ENCODE assay signal across 10 cellular contexts in genomic region chr4:168408620-168409019, GRCh38.
DNase-seq lines count a peak whose midpoint lies in the region; ATAC-seq, FAIRE-seq and TF ChIP-seq lines count a peak whose summit lies in the region.
"Had no signal": no experiment of that assay in that cellular context is flagged by ENCODE, and none has a peak within 500 bp of the region (broad histone marks: within the 10 kb centered on the region; RNA-seq: fewer than 3 reads in every experiment).

No MANE protein-coding gene starts in this region.

- H3K9ac ChIP-seq in kidney (ENCODE audit: low read length in 2 of 2) = no peak overlapping the region

- peaks cover 47% of the 10 kb centered on the region for H3K36me3 Mint-ChIP-seq in effector memory CD8-positive, alpha-beta T cell (ENCODE audit: insufficient read depth)

- peak; percentile 88 to 96 (median 94) for ATAC-seq in psoas muscle
- ATAC-seq in effector memory CD8-positive, alpha-beta T cell (replicated peaks) = no peak
- no peak for ATAC-seq in HG02885 (IDR thresholded peaks at IDR 0.05; ENCODE audit: poor library complexity, unreplicated experiment)

- intact Hi-C loops in psoas muscle (cut with DNase I) = loop anchor here in 1 of 2 donors (5.0 to 10.0 kb wide), 3 partner anchors 114 to 224 kb away; no protein-coding TSS in a partner anchor
- intact Hi-C loops in kidney (cut with DNase I) = no loop called here

- no peak for FAIRE-seq in small intestine (lab: Jason Lieb, UNC)
- FAIRE-seq in kidney (lab: Jason Lieb, UNC) = no peak
- FAIRE-seq: GM18507 had no signal

- peak overlapping the region in 1 of 2 donors; percentile 2 for H3K27ac Mint-ChIP-seq in effector memory CD8-positive, alpha-beta T cell

- no peak overlapping the region for H3K4me3 ChIP-seq in psoas muscle
- H3K4me3 ChIP-seq in small intestine (ENCODE audit: low read depth in 1 of 2, low read length in 2 of 2) = no peak overlapping the region
- H3K4me3 ChIP-seq in kidney (ENCODE audit: low read length in 2 of 2) = peak overlapping the region in 1 of 2 donors; percentile 18
- H3K4me3 ChIP-seq: PC-9 had no signal

- TF ChIP-seq CTCF in psoas muscle (IDR thresholded peaks at IDR 0.05) (no peak), kidney (IDR thresholded peaks at IDR 0.05; ENCODE audit: borderline replicate concordance, extremely low read depth, insufficient read depth) (no peak)

- H3K27ac ChIP-seq in psoas muscle (peak overlapping the region; percentile 69), small intestine (ENCODE audit: low read depth in 1 of 2, low read length in 1 of 2) (no peak overlapping the region), kidney (ENCODE audit: low read depth in 2 of 2, low read length in 2 of 2) (peak overlapping the region in 1 of 2 donors; percentile 59)
- H3K27ac ChIP-seq: PC-9 had no signal

- DNase-seq in DMS53 treated with DMSO at 0.1 percent for 48 hours (lab: John Stamatoyannopoulos, UW; ENCODE audit: unreplicated experiment) (peak; percentile 66), NCI-H510A (lab: John Stamatoyannopoulos, UW) (peak; percentile 51), fibroblast of gingiva (ENCODE audit: low read depth) (peak; percentile 89), psoas muscle (peak; percentile 38 to 62), small intestine (no peak), kidney (no peak)
- no peak for DNase-seq in effector memory CD8-positive, alpha-beta T cell

- H3K9me3 ChIP-seq in psoas muscle = no peaks in the 10 kb centered on the region
- H3K9me3 ChIP-seq in small intestine (ENCODE audit: control insufficient read depth, low read depth) = no peaks in the 10 kb centered on the region
- H3K9me3 ChIP-seq in kidney (ENCODE audit: control insufficient read depth in 1 of 2, low read length in 2 of 2) = no peaks in the 10 kb centered on the region

- H3K27me3 Mint-ChIP-seq in effector memory CD8-positive, alpha-beta T cell = no peaks in the 10 kb centered on the region

- H3K9me3 Mint-ChIP-seq in effector memory CD8-positive, alpha-beta T cell = no peaks in the 10 kb centered on the region

- peaks cover 38% of the 10 kb centered on the region for H3K4me1 ChIP-seq in psoas muscle
- no peaks in the 10 kb centered on the region for H3K4me1 ChIP-seq in small intestine (ENCODE audit: control insufficient read depth in 2 of 2, insufficient read depth in 1 of 2, low read depth in 1 of 2, low read length in 1 of 2)
- H3K4me1 ChIP-seq in kidney (ENCODE audit: control insufficient read depth in 1 of 2, insufficient read depth in 1 of 2, low read depth in 1 of 2, low read length in 2 of 2) = peaks cover 0 to 3% of the 10 kb centered on the region in 2 donors

- H3K4me1 Mint-ChIP-seq in effector memory CD8-positive, alpha-beta T cell (ENCODE audit: low read depth in 2 of 2) = no peaks in the 10 kb centered on the region

- H3K27me3 ChIP-seq in psoas muscle (ENCODE audit: insufficient read depth in 3 of 3, low read length in 2 of 3) = no peaks in the 10 kb centered on the region
- no peaks in the 10 kb centered on the region for H3K27me3 ChIP-seq in small intestine (ENCODE audit: control insufficient read depth in 2 of 2, insufficient read depth in 2 of 2, low read length in 2 of 2)

- peaks cover 0 to 14% of the 10 kb centered on the region in 2 donors for H3K36me3 ChIP-seq in psoas muscle (ENCODE audit: insufficient read depth in 1 of 2, low read depth in 1 of 2)
- peaks cover 2 to 16% of the 10 kb centered on the region in 2 donors for H3K36me3 ChIP-seq in small intestine (ENCODE audit: control insufficient read depth in 2 of 2, insufficient read depth in 2 of 2, low read length in 2 of 2)
- H3K36me3 ChIP-seq in kidney (ENCODE audit: control insufficient read depth in 1 of 2, insufficient read depth in 2 of 2, low read length in 2 of 2) = no peaks in the 10 kb centered on the region

- H3K4me3 Mint-ChIP-seq in effector memory CD8-positive, alpha-beta T cell = no peak overlapping the region

- WGBS in psoas muscle, 3 donors = 6 to 8% (median 7%) methylated on average over 3 of the region's 3 CpGs
- 44 to 71% (median 68%) methylated on average over 3 of the region's 3 CpGs for WGBS in small intestine, 3 donors

Comparison
In these comparisons a context has a peak if more than half of its experiments do, and no peak if none do; other contexts are left out.
1. DNase-seq: peak in DMS53 treated with DMSO at 0.1 percent for 48 hours (single experiment), NCI-H510A (single experiment), fibroblast of gingiva (single experiment) and psoas muscle (2 of 2); none in small intestine (single experiment), effector memory CD8-positive, alpha-beta T cell (0 of 3) and kidney (single experiment).
2. ATAC-seq: peak in psoas muscle (4 of 4); none in effector memory CD8-positive, alpha-beta T cell (single experiment) and HG02885 (single experiment).